ENCODE assay signal across 1 cellular context in genomic region chr17:42268236-42268635, GRCh38.
TF ChIP-seq lines count a peak whose summit lies in the region.

No MANE protein-coding gene starts in this region.

TF ChIP-seq in K562, 482 proteins besides CTCF, POLR2A, EP300 and RAD21 (continued from another document and continues in another):
- TF ChIP-seq CHD7 (IDR thresholded peaks at IDR 0.05; ENCODE audit: low read depth, low read length) (no peak), HDAC1 (IDR thresholded peaks at IDR 0.05) (no peak), E2F3 (CRISPR knock-in tag; IDR thresholded peaks at IDR 0.05) (no peak), ZBTB8A (IDR thresholded peaks at IDR 0.05; ENCODE audit: partially characterized antibody) (no peak), MED1 (CRISPR knock-in tag; IDR thresholded peaks at IDR 0.05; ENCODE audit: borderline replicate concordance) (no peak), ZNF124 (CRISPR knock-in tag; IDR thresholded peaks at IDR 0.05) (no peak), POLR2G (IDR thresholded peaks at IDR 0.05; ENCODE audit: low read depth, low read length) (no peak; the same call in none of the 2 replicates), IRF2 (CRISPR knock-in tag; IDR thresholded peaks at IDR 0.05) (no peak), STAT5A (IDR thresholded peaks at IDR 0.05; ENCODE audit: borderline replicate concordance, low read length) (0 out of 2 replicates have a peak, but pooled peaks have one; percentile 21), ZKSCAN1 (IDR thresholded peaks at IDR 0.05; ENCODE audit: low read depth, low read length) (no peak), NCOA4 (IDR thresholded peaks at IDR 0.05; ENCODE audit: partially characterized antibody) (no peak), POLR2AphosphoS5 (IDR thresholded peaks at IDR 0.05; ENCODE audit: control insufficient read depth, insufficient read depth, low read depth, low read length) (no peak), ZFP91 (CRISPR knock-in tag; IDR thresholded peaks at IDR 0.05) (no peak), BCOR (IDR thresholded peaks at IDR 0.05) (no peak), CHCHD3 (CRISPR knock-in tag; IDR thresholded peaks at IDR 0.05) (no peak), PML (IDR thresholded peaks at IDR 0.05; ENCODE audit: low read length) (0 out of 2 replicates have a peak, but pooled peaks have one; percentile 8), ILF3 (IDR thresholded peaks at IDR 0.05; ENCODE audit: borderline replicate concordance) (no peak), SAP30 (IDR thresholded peaks at IDR 0.05; ENCODE audit: borderline replicate concordance, insufficient read depth, low read depth, low read length, poor library complexity, severe bottlenecking) (no peak), USF2 (CRISPR knock-in tag; IDR thresholded peaks at IDR 0.05) (no peak), NR4A1 (CRISPR knock-in tag; IDR thresholded peaks at IDR 0.05) (no peak), NR4A1 (tag; IDR thresholded peaks at IDR 0.05) (no peak), CEBPG (CRISPR knock-in tag; IDR thresholded peaks at IDR 0.05) (no peak), CEBPG (tag; conservative IDR thresholded peaks at IDR 0.05 in 1 of 2, IDR thresholded peaks at IDR 0.05 in 1 of 2) (peak in 1 of 2 experiments; percentile 36; a peak in 2 of 4 replicates), UBTF (IDR thresholded peaks at IDR 0.05; ENCODE audit: borderline replicate concordance in 1 of 2, low read depth in 2 of 2, low read length in 2 of 2) (no peak), ZNF143 (CRISPR knock-in tag; IDR thresholded peaks at IDR 0.05) (no peak), BRD4 (IDR thresholded peaks at IDR 0.05) (no peak), OTX1 (CRISPR knock-in tag; IDR thresholded peaks at IDR 0.05) (no peak), TRIM28 (IDR thresholded peaks at IDR 0.05) (no peak), E2F6 (IDR thresholded peaks at IDR 0.05; ENCODE audit: borderline replicate concordance in 1 of 2, extremely low read depth in 1 of 2, insufficient read depth in 1 of 2, insufficient read length in 1 of 2, low read depth in 1 of 2, low read length in 1 of 2, poor library complexity in 1 of 2, severe bottlenecking in 1 of 2) (no peak), RBM34 (IDR thresholded peaks at IDR 0.05; ENCODE audit: borderline replicate concordance, insufficient read depth, low read length) (no peak)
- TF ChIP-seq, protein P1, sequence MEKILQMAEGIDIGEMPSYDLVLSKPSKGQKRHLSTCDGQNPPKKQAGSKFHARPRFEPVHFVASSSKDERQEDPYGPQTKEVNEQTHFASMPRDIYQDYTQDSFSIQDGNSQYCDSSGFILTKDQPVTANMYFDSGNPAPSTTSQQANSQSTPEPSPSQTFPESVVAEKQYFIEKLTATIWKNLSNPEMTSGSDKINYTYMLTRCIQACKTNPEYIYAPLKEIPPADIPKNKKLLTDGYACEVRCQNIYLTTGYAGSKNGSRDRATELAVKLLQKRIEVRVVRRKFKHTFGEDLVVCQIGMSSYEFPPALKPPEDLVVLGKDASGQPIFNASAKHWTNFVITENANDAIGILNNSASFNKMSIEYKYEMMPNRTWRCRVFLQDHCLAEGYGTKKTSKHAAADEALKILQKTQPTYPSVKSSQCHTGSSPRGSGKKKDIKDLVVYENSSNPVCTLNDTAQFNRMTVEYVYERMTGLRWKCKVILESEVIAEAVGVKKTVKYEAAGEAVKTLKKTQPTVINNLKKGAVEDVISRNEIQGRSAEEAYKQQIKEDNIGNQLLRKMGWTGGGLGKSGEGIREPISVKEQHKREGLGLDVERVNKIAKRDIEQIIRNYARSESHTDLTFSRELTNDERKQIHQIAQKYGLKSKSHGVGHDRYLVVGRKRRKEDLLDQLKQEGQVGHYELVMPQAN (IDR thresholded peaks at IDR 0.05; ENCODE audit: borderline replicate concordance): no peak
- TF ChIP-seq, protein P2, sequence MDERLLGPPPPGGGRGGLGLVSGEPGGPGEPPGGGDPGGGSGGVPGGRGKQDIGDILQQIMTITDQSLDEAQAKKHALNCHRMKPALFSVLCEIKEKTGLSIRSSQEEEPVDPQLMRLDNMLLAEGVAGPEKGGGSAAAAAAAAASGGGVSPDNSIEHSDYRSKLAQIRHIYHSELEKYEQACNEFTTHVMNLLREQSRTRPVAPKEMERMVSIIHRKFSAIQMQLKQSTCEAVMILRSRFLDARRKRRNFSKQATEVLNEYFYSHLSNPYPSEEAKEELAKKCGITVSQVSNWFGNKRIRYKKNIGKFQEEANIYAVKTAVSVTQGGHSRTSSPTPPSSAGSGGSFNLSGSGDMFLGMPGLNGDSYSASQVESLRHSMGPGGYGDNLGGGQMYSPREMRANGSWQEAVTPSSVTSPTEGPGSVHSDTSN (CRISPR knock-in tag; IDR thresholded peaks at IDR 0.05; ENCODE audit: low read depth): no peak
- TF ChIP-seq, protein P2 (tag; conservative IDR thresholded peaks at IDR 0.05; ENCODE audit: low read depth): 0 out of 2 replicates have a peak, but pooled peaks have one; percentile 6
- TF ChIP-seq, protein P3, sequence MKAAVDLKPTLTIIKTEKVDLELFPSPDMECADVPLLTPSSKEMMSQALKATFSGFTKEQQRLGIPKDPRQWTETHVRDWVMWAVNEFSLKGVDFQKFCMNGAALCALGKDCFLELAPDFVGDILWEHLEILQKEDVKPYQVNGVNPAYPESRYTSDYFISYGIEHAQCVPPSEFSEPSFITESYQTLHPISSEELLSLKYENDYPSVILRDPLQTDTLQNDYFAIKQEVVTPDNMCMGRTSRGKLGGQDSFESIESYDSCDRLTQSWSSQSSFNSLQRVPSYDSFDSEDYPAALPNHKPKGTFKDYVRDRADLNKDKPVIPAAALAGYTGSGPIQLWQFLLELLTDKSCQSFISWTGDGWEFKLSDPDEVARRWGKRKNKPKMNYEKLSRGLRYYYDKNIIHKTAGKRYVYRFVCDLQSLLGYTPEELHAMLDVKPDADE (conservative IDR thresholded peaks at IDR 0.05; ENCODE audit: control insufficient read depth, low read depth, low read length): no peak
